In genomic region chr10:96017227-96017687, GRCh38 we compare ENCODE assay signal across 8 cellular contexts. TPM values are rescaled to one million over a fixed set of nuclear protein-coding genes. Genes with fewer than 3 reads are reported as not detected.
DNase-seq lines count a peak whose midpoint lies in the region; ATAC-seq, FAIRE-seq and TF ChIP-seq lines count a peak whose summit lies in the region.

No MANE protein-coding gene starts in this region.

- POLR2A ChIA-PET in Caco-2 (lab: Charles Lee) = interaction anchor here (0.6 to 1.8 kb wide), 2 partner anchors 73 to 113 kb away, joined by 4 to 7 read pairs; partner anchors contain the start of gene ZNF518A

- H3K9me3 ChIP-seq in Caco-2 (no peaks in the 10 kb centered on the region), OCI-LY3 (ENCODE audit: insufficient read depth, low read length) (no peaks in the 10 kb centered on the region), cardiac muscle cell (ENCODE audit: low read depth) (no peaks in the 10 kb centered on the region)

- H3K27ac Mint-ChIP-seq in Caco-2 (ENCODE audit: unreplicated experiment) (no peak overlapping the region), progenitor cell of endocrine pancreas (no peak overlapping the region)
- H3K27ac Mint-ChIP-seq in activated naive CD4-positive, alpha-beta T cell treated with anti-CD3 and anti-CD28 coated beads, Interleukin-2, amount 10 ng/mL, durations not matched to agents 7 days and 5 days = no peak overlapping the region

- no peak overlapping the region for H2AFZ ChIP-seq in OCI-LY3 (ENCODE audit: low read depth, low read length)

- H3K36me3 ChIP-seq in Caco-2 (ENCODE audit: control insufficient read depth, insufficient read depth, low read length) (no peaks in the 10 kb centered on the region), OCI-LY3 (replicated peaks; ENCODE audit: low read depth, low read length) (no peaks in the 10 kb centered on the region), cardiac muscle cell (no peaks in the 10 kb centered on the region)

- no peak overlapping the region for H3K4me3 Mint-ChIP-seq in Caco-2 (ENCODE audit: unreplicated experiment)
- H3K4me3 Mint-ChIP-seq in activated naive CD4-positive, alpha-beta T cell treated with anti-CD3 and anti-CD28 coated beads, Interleukin-2, amount 10 ng/mL, durations not matched to agents 7 days and 5 days = no peak overlapping the region
- H3K4me3 Mint-ChIP-seq in progenitor cell of endocrine pancreas (ENCODE audit: low read depth) = no peak overlapping the region

- ATAC-seq in GM19351 (IDR thresholded peaks at IDR 0.05; ENCODE audit: unreplicated experiment) = peak; percentile 77
- no peak for ATAC-seq in HG02840 (IDR thresholded peaks at IDR 0.05; ENCODE audit: low FRiP score, unreplicated experiment)

- peak; percentile 54 to 75 for DNase-seq in Caco-2
- peak; percentile 60 for DNase-seq in HTR-8/SVneo (ENCODE audit: insufficient read length, low spot score)
- peak; percentile 42 for DNase-seq in activated naive CD4-positive, alpha-beta T cell treated with anti-CD3 and anti-CD28 coated beads, Interleukin-2, amount 10 ng/mL, durations not matched to agents 7 days and 5 days
- DNase-seq in cardiac muscle cell (ENCODE audit: low read depth in 1 of 2, low spot score in 1 of 2) = peak; percentile 70 to 76
- peak; percentile 36 for DNase-seq in progenitor cell of endocrine pancreas (ENCODE audit: low spot score, unreplicated experiment)

- no peak overlapping the region for H3K9ac ChIP-seq in OCI-LY3 (ENCODE audit: low read length)

- no peak overlapping the region for H3K4me2 ChIP-seq in OCI-LY3 (ENCODE audit: low read length)

- H3K4me1 Mint-ChIP-seq in Caco-2 (ENCODE audit: low read depth, unreplicated experiment) = peaks cover 6% of the 10 kb centered on the region
- H3K4me1 Mint-ChIP-seq in activated naive CD4-positive, alpha-beta T cell treated with anti-CD3 and anti-CD28 coated beads, Interleukin-2, amount 10 ng/mL, durations not matched to agents 7 days and 5 days = no peaks in the 10 kb centered on the region
- H3K4me1 Mint-ChIP-seq in progenitor cell of endocrine pancreas (ENCODE audit: low read depth) = peaks cover 7% of the 10 kb centered on the region

- H3K79me2 ChIP-seq in OCI-LY3 (ENCODE audit: low read length) = no peaks in the 10 kb centered on the region

- H3K4me1 ChIP-seq in Caco-2 (0 out of 2 replicates have a peak, but pooled peaks cover 5% of the 10 kb centered on the region), OCI-LY3 (ENCODE audit: low read length) (no peaks in the 10 kb centered on the region), cardiac muscle cell (ENCODE audit: low read depth) (no peaks in the 10 kb centered on the region)

- H3K27ac ChIP-seq in OCI-LY3 (ENCODE audit: low read length) (no peak overlapping the region), cardiac muscle cell (no peak overlapping the region)

- BruUV-seq in Caco-2 (replicated peaks; lab: Mats Ljungman, UMichigan) = no TSS peak

- TF ChIP-seq CTCF in Caco-2 (IDR thresholded peaks at IDR 0.05; ENCODE audit: insufficient read depth in 1 of 2, low read depth in 1 of 2, low read length in 1 of 2, severe bottlenecking in 1 of 2, unreplicated experiment in 1 of 2) (peak; percentile 64 to 75), OCI-LY3 (IDR thresholded peaks at IDR 0.05; ENCODE audit: low read depth, low read length) (peak; percentile 74), cardiac muscle cell (IDR thresholded peaks at IDR 0.05; ENCODE audit: low read depth, low read length) (peak; percentile 82), progenitor cell of endocrine pancreas (IDR thresholded peaks at IDR 0.05; ENCODE audit: unreplicated experiment) (peak; percentile 88)

- H4K20me1 ChIP-seq in OCI-LY3 (ENCODE audit: insufficient read depth, low read length) = no peaks in the 10 kb centered on the region

- intact Hi-C loops in Caco-2 (cut with micrococcal nuclease; ENCODE audit: unreplicated experiment) = loop anchor here (1.0 to 2.0 kb wide), 6 partner anchors 26 to 323 kb away; partner anchors contain the start of genes CCNJ and ZNF518A

- peak; percentile 55 for FAIRE-seq in HTR-8/SVneo (lab: Jason Lieb, UNC)

- H3K4me3 ChIP-seq in Caco-2 (ENCODE audit: low read depth, low read length) = no peak overlapping the region
- H3K4me3 ChIP-seq in OCI-LY3 (ENCODE audit: low read length) = no peak overlapping the region
- H3K4me3 ChIP-seq in cardiac muscle cell = no peak overlapping the region

- H3K27me3 ChIP-seq in Caco-2 (replicated peaks; ENCODE audit: control insufficient read depth, insufficient read depth, low read length) (no peaks in the 10 kb centered on the region), OCI-LY3 (ENCODE audit: low read depth, low read length) (no peaks in the 10 kb centered on the region), cardiac muscle cell (no peaks in the 10 kb centered on the region)

- H3K27me3 Mint-ChIP-seq in Caco-2 (ENCODE audit: insufficient read depth, unreplicated experiment) = no peaks in the 10 kb centered on the region
- no peaks in the 10 kb centered on the region for H3K27me3 Mint-ChIP-seq in activated naive CD4-positive, alpha-beta T cell treated with anti-CD3 and anti-CD28 coated beads, Interleukin-2, amount 10 ng/mL, durations not matched to agents 7 days and 5 days
- H3K27me3 Mint-ChIP-seq in progenitor cell of endocrine pancreas = no peaks in the 10 kb centered on the region

- no peaks in the 10 kb centered on the region for H3K9me3 Mint-ChIP-seq in Caco-2 (ENCODE audit: unreplicated experiment)
- H3K9me3 Mint-ChIP-seq in activated naive CD4-positive, alpha-beta T cell treated with anti-CD3 and anti-CD28 coated beads, Interleukin-2, amount 10 ng/mL, durations not matched to agents 7 days and 5 days = no peaks in the 10 kb centered on the region
- H3K9me3 Mint-ChIP-seq in progenitor cell of endocrine pancreas (ENCODE audit: low read depth) = no peaks in the 10 kb centered on the region

- CTCF ChIA-PET in Caco-2 (lab: Charles Lee) = interaction anchor here (0.6 to 1.9 kb wide), 17 partner anchors 10 to 358 kb away, joined by 3 to 26 read pairs (median 4); partner anchors contain the start of genes CCNJ, TCTN3 and ZNF518A
- CTCF ChIA-PET in activated naive CD4-positive, alpha-beta T cell treated with anti-CD3 and anti-CD28 coated beads, Interleukin-2, amount 10 ng/mL, durations not matched to agents 7 days and 5 days (lab: Charles Lee) = interaction anchor here (0.7 to 4.1 kb wide), 27 partner anchors 8 to 587 kb away, joined by 3 to 37 read pairs (median 4); partner anchors contain the start of gene BLNK

- no peaks in the 10 kb centered on the region for H3K36me3 Mint-ChIP-seq in Caco-2 (ENCODE audit: insufficient read depth, unreplicated experiment)
- H3K36me3 Mint-ChIP-seq in activated naive CD4-positive, alpha-beta T cell treated with anti-CD3 and anti-CD28 coated beads, Interleukin-2, amount 10 ng/mL, durations not matched to agents 7 days and 5 days = no peaks in the 10 kb centered on the region
- H3K36me3 Mint-ChIP-seq in progenitor cell of endocrine pancreas (ENCODE audit: insufficient read depth) = no peaks in the 10 kb centered on the region

RNA-seq across cellular contexts. Expression of gene CCNJ, which starts 26.1 kb away (rescaled TPM):
- total RNA-seq in Caco-2 (2022) (22.2 and 23.5 TPM in 2 replicates), cardiac muscle cell (12.3 and 14.7 TPM in 2 replicates), progenitor cell of endocrine pancreas (45.8 and 46.6 TPM in 2 replicates)
- polyA plus RNA-seq in cardiac muscle cell = 17.9 and 19.2 TPM in 2 replicates
